ENCODE assay signal across 19 cellular contexts in the genomic region with DNA sequence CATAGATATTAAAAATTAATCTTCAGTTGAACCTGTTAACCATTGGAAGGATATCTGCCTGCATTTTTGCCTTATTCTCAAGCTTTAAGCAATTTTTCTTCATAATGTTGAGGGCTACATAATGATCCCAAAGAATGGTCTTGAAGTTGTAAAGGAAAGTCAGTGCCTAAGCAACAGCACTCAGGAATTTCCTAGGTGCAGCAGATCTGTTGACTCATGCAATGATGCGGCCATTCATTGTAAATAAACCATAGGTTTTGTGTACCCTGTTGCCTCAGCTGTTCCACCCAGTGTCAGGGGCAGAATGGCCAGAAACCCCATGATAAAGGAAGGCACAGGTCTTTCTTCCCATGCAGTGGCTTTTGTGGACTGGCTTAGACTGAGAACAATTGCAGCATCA.
"Had no signal": no experiment of that assay in that cellular context is flagged by ENCODE, and none has a peak within 500 bp of the region (broad histone marks: within the 10 kb centered on the region; RNA-seq: fewer than 3 reads in every experiment).

No MANE protein-coding gene starts in this region.

- H3K27ac ChIP-seq: dorsolateral prefrontal cortex, psoas muscle, skin epidermis, tibial nerve had no signal

- H3K4me3 ChIP-seq: dorsolateral prefrontal cortex, mucosa of descending colon, psoas muscle, skin epidermis, tibial nerve had no signal

- FAIRE-seq: frontal cortex, urothelium cell line had no signal

- H3K36me3 Mint-ChIP-seq: activated naive CD8-positive, alpha-beta T cell treated with anti-CD3 and anti-CD28 coated beads for 36 hours; memory B cell; naive B cell had no signal

- H3K27me3 Mint-ChIP-seq: activated naive CD8-positive, alpha-beta T cell treated with anti-CD3 and anti-CD28 coated beads for 36 hours; memory B cell; naive B cell had no signal

- H3K4me3 Mint-ChIP-seq: activated naive CD8-positive, alpha-beta T cell treated with anti-CD3 and anti-CD28 coated beads for 36 hours; activated T-helper 1 cell treated with anti-CD3 and anti-CD28 coated beads, Interleukin-12 subunit alpha, Interleukin-12 subunit beta, Interleukin-2, Interleukin-4 antibody, amounts not matched to agents 30 ng/mL and 10 ng/mL and 1 ng/mL, durations not matched to agents 14 hours and 24 hours and 36 hours; memory B cell; naive B cell had no signal

- H3K36me3 ChIP-seq: tibial nerve had no signal

- H3K27me3 ChIP-seq: dorsolateral prefrontal cortex, tibial nerve had no signal

- H3K9me3 ChIP-seq: mucosa of descending colon, psoas muscle, tibial nerve had no signal

- H3K9me3 Mint-ChIP-seq: activated naive CD8-positive, alpha-beta T cell treated with anti-CD3 and anti-CD28 coated beads for 36 hours; activated T-helper 1 cell treated with anti-CD3 and anti-CD28 coated beads, Interleukin-12 subunit alpha, Interleukin-12 subunit beta, Interleukin-2, Interleukin-4 antibody, amounts not matched to agents 30 ng/mL and 10 ng/mL and 1 ng/mL, durations not matched to agents 14 hours and 24 hours and 36 hours; memory B cell had no signal

- H3K4me1 ChIP-seq: psoas muscle had no signal

- H3K27ac Mint-ChIP-seq: activated naive CD8-positive, alpha-beta T cell treated with anti-CD3 and anti-CD28 coated beads for 36 hours; activated T-helper 1 cell treated with anti-CD3 and anti-CD28 coated beads, Interleukin-12 subunit alpha, Interleukin-12 subunit beta, Interleukin-2, Interleukin-4 antibody, amounts not matched to agents 30 ng/mL and 10 ng/mL and 1 ng/mL, durations not matched to agents 14 hours and 24 hours and 36 hours; memory B cell had no signal

- ATAC-seq: left ventricle myocardium superior; mucosa of descending colon; psoas muscle; right cardiac atrium; stimulated activated naive CD8-positive, alpha-beta T cell treated with anti-CD3 and anti-CD28 coated beads, Interleukin-15, Interleukin-2, amounts not matched to agents 100 U/mL and 50 U/mL, for 24 hours had no signal

- DNase-seq: activated CD4-positive, alpha-beta T cell treated with anti-CD3 and anti-CD28 coated beads, Interleukin-2, amount 50 U/mL, for 4 hours; activated naive CD4-positive, alpha-beta T cell; activated naive CD8-positive, alpha-beta T cell treated with anti-CD3 and anti-CD28 coated beads for 36 hours; amniotic stem cell; dorsolateral prefrontal cortex; kidney glomerular epithelial cell; left ventricle myocardium superior; mucosa of descending colon; naive B cell; psoas muscle; right cardiac atrium; stimulated activated naive CD8-positive, alpha-beta T cell treated with anti-CD3 and anti-CD28 coated beads, Interleukin-15, Interleukin-2, amounts not matched to agents 100 U/mL and 50 U/mL, for 24 hours; substantia nigra had no signal

- H3K4me1 Mint-ChIP-seq: activated naive CD8-positive, alpha-beta T cell treated with anti-CD3 and anti-CD28 coated beads for 36 hours; memory B cell; naive B cell had no signal
